ENCODE assay signal across 17 cellular contexts in the genomic region with DNA sequence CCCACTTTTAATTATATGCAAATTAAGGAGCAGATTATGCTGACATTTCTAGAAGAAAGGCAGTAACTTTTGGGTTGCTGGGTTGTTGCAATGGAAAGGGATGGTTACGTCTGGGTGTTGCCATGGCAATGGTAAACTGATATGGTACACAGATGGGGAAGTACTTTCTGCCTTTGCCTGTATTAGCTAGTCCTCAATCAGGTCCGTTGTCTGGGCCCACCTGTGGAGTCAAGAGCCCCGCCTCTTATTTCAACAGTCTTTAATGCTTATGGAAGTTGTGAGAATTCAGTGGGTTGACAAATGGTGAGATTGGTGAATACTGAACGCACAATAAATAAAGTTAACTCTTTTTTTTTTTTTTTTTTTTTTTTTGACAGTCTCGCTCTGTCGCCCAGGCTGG. TPM values are rescaled to one million over a fixed set of nuclear protein-coding genes. Genes with fewer than 3 reads are reported as not detected.
DNase-seq lines count a peak whose midpoint lies in the region; ATAC-seq and TF ChIP-seq lines count a peak whose summit lies in the region.
"Had no signal": no experiment of that assay in that cellular context is flagged by ENCODE, and none has a peak within 500 bp of the region (broad histone marks: within the 10 kb centered on the region; RNA-seq: fewer than 3 reads in every experiment).

No MANE protein-coding gene starts in this region.

- no peak overlapping the region for H2AFZ ChIP-seq in GM23338
- H2AFZ ChIP-seq: hepatocyte had no signal

- H3K4me3 Mint-ChIP-seq in GM23338: no peak overlapping the region

- no peaks in the 10 kb centered on the region for H3K9me2 ChIP-seq in GM23338 (ENCODE audit: insufficient read depth)

- H4K20me1 ChIP-seq in GM23338 (replicated peaks; ENCODE audit: insufficient read depth): no peaks in the 10 kb centered on the region

- DNase-seq in CD1c-positive myeloid dendritic cell (ENCODE audit: extremely low spot score) (peak; percentile 41), GM23338 (ENCODE audit: low spot score) (peak; percentile 30), NCI-H510A (lab: John Stamatoyannopoulos, UW) (peak; percentile 26), choroid plexus epithelial cell (ENCODE audit: low read depth) (peak; percentile 58), mucosa of gallbladder (ENCODE audit: low spot score) (no peak)
- DNase-seq: activated naive CD4-positive, alpha-beta T cell; DMS79 treated with DMSO at 0.1 percent for 48 hours; HCEC 1CT; left cardiac atrium; posterior cingulate gyrus; uterus had no signal

- H3K4me1 Mint-ChIP-seq in GM23338: no peaks in the 10 kb centered on the region

- no peak overlapping the region for H3K27ac Mint-ChIP-seq in GM23338

- TF ChIP-seq CTCF in GM23338 (conservative IDR thresholded peaks at IDR 0.05; ENCODE audit: low read depth in 2 of 2) (no peak), choroid plexus epithelial cell (conservative IDR thresholded peaks at IDR 0.05; ENCODE audit: low read depth, low read length) (no peak)

- H3K4me3 ChIP-seq in GM23338 (no peak overlapping the region), choroid plexus epithelial cell (ENCODE audit: low read depth, low read length) (no peak overlapping the region)
- H3K4me3 ChIP-seq: hepatocyte, uterus had no signal

- no peaks in the 10 kb centered on the region; the same call in 2 of the 3 replicates for H3K9me3 Mint-ChIP-seq in GM23338

- no peaks in the 10 kb centered on the region for H3K36me3 Mint-ChIP-seq in GM23338 (ENCODE audit: low read depth)

- H3K36me3 ChIP-seq in GM23338 (ENCODE audit: insufficient read depth): no peaks in the 10 kb centered on the region
- H3K36me3 ChIP-seq: uterus had no signal

- ATAC-seq in GM23338 (no peak), GM21717 (IDR thresholded peaks at IDR 0.05; ENCODE audit: unreplicated experiment) (no peak), HG02938 (IDR thresholded peaks at IDR 0.05; ENCODE audit: unreplicated experiment) (no peak), GM18858 (IDR thresholded peaks at IDR 0.05; ENCODE audit: unreplicated experiment) (no peak)
- ATAC-seq: left cardiac atrium, Panc1 had no signal

- H3K27me3 Mint-ChIP-seq in GM23338 (ENCODE audit: insufficient read depth, low read depth, poor library complexity): peaks cover 16% of the 10 kb centered on the region

- no peaks in the 10 kb centered on the region for H3F3A ChIP-seq in GM23338 (replicated peaks; ENCODE audit: low read depth)

- no peak overlapping the region for H3K4me2 ChIP-seq in GM23338
- H3K4me2 ChIP-seq: hepatocyte, KMS-11 had no signal

- no peaks in the 10 kb centered on the region for H3K4me1 ChIP-seq in GM23338 (ENCODE audit: insufficient read depth)
- H3K4me1 ChIP-seq: uterus had no signal

- H3K27ac ChIP-seq in GM23338 (ENCODE audit: low read depth): no peak overlapping the region
- H3K27ac ChIP-seq: hepatocyte, KMS-11, uterus had no signal

- H3K27me3 ChIP-seq in GM23338 (ENCODE audit: insufficient read depth): peaks cover 14% of the 10 kb centered on the region
- H3K27me3 ChIP-seq: hepatocyte, uterus had no signal

- H3K79me2 ChIP-seq in GM23338 (replicated peaks; ENCODE audit: insufficient read depth): no peaks in the 10 kb centered on the region
- H3K79me2 ChIP-seq: hepatocyte had no signal

TF ChIP-seq in GM23338, 12 proteins besides CTCF, POLR2A, EP300 and RAD21 (continues in another document):
- TF ChIP-seq ZNF331 (CRISPR knock-in tag; IDR thresholded peaks at IDR 0.05; ENCODE audit: low read depth): no peak
- no peak for TF ChIP-seq CREB1 (CRISPR knock-in tag; IDR thresholded peaks at IDR 0.05; ENCODE audit: low read depth)
- no peak for TF ChIP-seq STAT1 (IDR thresholded peaks at IDR 0.05; ENCODE audit: unreplicated experiment)
- no peak for TF ChIP-seq NANOG (IDR thresholded peaks at IDR 0.05; ENCODE audit: borderline replicate concordance)
- no peak for TF ChIP-seq EZH2 (IDR thresholded peaks at IDR 0.05; ENCODE audit: low read depth, unreplicated experiment)
- no peak for TF ChIP-seq ZNF114 (CRISPR knock-in tag; IDR thresholded peaks at IDR 0.05)
- TF ChIP-seq, protein P1, sequence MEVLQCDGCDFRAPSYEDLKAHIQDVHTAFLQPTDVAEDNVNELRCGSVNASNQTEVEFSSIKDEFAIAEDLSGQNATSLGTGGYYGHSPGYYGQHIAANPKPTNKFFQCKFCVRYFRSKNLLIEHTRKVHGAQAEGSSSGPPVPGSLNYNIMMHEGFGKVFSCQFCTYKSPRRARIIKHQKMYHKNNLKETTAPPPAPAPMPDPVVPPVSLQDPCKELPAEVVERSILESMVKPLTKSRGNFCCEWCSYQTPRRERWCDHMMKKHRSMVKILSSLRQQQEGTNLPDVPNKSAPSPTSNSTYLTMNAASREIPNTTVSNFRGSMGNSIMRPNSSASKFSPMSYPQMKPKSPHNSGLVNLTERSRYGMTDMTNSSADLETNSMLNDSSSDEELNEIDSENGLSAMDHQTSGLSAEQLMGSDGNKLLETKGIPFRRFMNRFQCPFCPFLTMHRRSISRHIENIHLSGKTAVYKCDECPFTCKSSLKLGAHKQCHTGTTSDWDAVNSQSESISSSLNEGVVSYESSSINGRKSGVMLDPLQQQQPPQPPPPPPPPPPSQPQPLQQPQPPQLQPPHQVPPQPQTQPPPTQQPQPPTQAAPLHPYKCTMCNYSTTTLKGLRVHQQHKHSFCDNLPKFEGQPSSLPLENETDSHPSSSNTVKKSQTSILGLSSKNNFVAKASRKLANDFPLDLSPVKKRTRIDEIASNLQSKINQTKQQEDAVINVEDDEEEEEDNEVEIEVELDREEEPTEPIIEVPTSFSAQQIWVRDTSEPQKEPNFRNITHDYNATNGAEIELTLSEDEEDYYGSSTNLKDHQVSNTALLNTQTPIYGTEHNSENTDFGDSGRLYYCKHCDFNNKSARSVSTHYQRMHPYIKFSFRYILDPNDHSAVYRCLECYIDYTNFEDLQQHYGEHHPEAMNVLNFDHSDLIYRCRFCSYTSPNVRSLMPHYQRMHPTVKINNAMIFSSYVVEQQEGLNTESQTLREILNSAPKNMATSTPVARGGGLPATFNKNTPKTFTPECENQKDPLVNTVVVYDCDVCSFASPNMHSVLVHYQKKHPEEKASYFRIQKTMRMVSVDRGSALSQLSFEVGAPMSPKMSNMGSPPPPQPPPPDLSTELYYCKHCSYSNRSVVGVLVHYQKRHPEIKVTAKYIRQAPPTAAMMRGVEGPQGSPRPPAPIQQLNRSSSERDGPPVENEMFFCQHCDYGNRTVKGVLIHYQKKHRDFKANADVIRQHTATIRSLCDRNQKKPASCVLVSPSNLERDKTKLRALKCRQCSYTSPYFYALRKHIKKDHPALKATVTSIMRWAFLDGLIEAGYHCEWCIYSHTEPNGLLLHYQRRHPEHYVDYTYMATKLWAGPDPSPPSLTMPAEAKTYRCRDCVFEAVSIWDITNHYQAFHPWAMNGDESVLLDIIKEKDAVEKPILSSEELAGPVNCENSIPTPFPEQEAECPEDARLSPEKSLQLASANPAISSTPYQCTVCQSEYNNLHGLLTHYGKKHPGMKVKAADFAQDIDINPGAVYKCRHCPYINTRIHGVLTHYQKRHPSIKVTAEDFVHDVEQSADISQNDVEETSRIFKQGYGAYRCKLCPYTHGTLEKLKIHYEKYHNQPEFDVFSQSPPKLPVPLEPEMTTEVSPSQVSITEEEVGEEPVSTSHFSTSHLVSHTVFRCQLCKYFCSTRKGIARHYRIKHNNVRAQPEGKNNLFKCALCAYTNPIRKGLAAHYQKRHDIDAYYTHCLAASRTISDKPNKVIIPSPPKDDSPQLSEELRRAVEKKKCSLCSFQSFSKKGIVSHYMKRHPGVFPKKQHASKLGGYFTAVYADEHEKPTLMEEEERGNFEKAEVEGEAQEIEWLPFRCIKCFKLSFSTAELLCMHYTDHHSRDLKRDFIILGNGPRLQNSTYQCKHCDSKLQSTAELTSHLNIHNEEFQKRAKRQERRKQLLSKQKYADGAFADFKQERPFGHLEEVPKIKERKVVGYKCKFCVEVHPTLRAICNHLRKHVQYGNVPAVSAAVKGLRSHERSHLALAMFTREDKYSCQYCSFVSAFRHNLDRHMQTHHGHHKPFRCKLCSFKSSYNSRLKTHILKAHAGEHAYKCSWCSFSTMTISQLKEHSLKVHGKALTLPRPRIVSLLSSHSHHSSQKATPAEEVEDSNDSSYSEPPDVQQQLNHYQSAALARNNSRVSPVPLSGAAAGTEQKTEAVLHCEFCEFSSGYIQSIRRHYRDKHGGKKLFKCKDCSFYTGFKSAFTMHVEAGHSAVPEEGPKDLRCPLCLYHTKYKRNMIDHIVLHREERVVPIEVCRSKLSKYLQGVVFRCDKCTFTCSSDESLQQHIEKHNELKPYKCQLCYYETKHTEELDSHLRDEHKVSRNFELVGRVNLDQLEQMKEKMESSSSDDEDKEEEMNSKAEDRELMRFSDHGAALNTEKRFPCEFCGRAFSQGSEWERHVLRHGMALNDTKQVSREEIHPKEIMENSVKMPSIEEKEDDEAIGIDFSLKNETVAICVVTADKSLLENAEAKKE (CRISPR knock-in tag; IDR thresholded peaks at IDR 0.05): no peak
- TF ChIP-seq JUNB (IDR thresholded peaks at IDR 0.05; ENCODE audit: unreplicated experiment): no peak

RNA-seq across cellular contexts. Expression of a gene that starts 30.6 kb away (rescaled TPM):
- 30.8 and 49.2 TPM in 2 replicates for total RNA-seq in GM23338 (2014; rRNA removed; shearing (Covaris generic))
- polyA plus RNA-seq in GM23338 (2016; fragmentation: Nextera tagmentation; extraction: Ambion mirVana): 18.6 and 19.5 TPM in 2 replicates
- 62.8 TPM for total RNA-seq in mucosa of gallbladder

RNA-seq across cellular contexts. Expression of a gene that starts 37.3 kb away (rescaled TPM):
- total RNA-seq in GM23338 (2014; rRNA removed; shearing (Covaris generic)): 15.2 and 16.5 TPM in 2 replicates
- polyA plus RNA-seq in GM23338 (2016; fragmentation: Nextera tagmentation; extraction: Ambion mirVana): 0.87 and 0.97 TPM in 2 replicates
- 10.0 TPM for total RNA-seq in mucosa of gallbladder
